ENCODE assay signal across 10 cellular contexts in genomic region chr7:21429786-21430574, GRCh38. TPM values are rescaled to one million over a fixed set of nuclear protein-coding genes. Genes with fewer than 3 reads are reported as not detected.
A peak's percentile ranks its signal among the peaks of the same experiment; 100 is the strongest.
DNase-seq lines count a peak whose midpoint lies in the region; ATAC-seq and TF ChIP-seq lines count a peak whose summit lies in the region.
"Had no signal": no experiment of that assay in that cellular context is flagged by ENCODE, and none has a peak within 500 bp of the region (broad histone marks: within the 10 kb centered on the region; RNA-seq: fewer than 3 reads in every experiment).

No MANE protein-coding gene starts in this region.

- no peak overlapping the region for H3K27ac ChIP-seq in CD8-positive, alpha-beta T cell (ENCODE audit: low read depth, low read length)
- no peak overlapping the region for H3K27ac ChIP-seq in HEK293 (ENCODE audit: extremely low read depth, low read depth, low read length)

- no peaks in the 10 kb centered on the region for H3K9me3 Mint-ChIP-seq in CD8-positive, alpha-beta T cell
- no peaks in the 10 kb centered on the region for H3K9me3 Mint-ChIP-seq in activated T-helper 2 cell treated with anti-CD3 and anti-CD28 coated beads, Interferon-gamma antibody, Interleukin-2, Interleukin-4, amounts not matched to agents 10 μg/mL and 5 μg/mL and 100 μg/mL, durations not matched to agents 14 hours and 24 hours and 36 hours
- no peaks in the 10 kb centered on the region for H3K9me3 Mint-ChIP-seq in natural killer cell treated with Interleukin-12 subunit alpha and Interleukin-12 subunit beta and Interleukin-15 and Interleukin-18, amount 100 ng/mL, for 72 hours

- H3K4me1 ChIP-seq in CD8-positive, alpha-beta T cell (ENCODE audit: insufficient read depth, low read length), result peaks cover 67% of the 10 kb centered on the region
- H3K4me1 ChIP-seq in HEK293 (ENCODE audit: control insufficient read depth, insufficient read depth, low read length), result no peaks in the 10 kb centered on the region

- peaks cover 73% of the 10 kb centered on the region for H3K4me1 Mint-ChIP-seq in CD8-positive, alpha-beta T cell (ENCODE audit: low read depth)
- peaks cover 58% of the 10 kb centered on the region for H3K4me1 Mint-ChIP-seq in activated T-helper 2 cell treated with anti-CD3 and anti-CD28 coated beads, Interferon-gamma antibody, Interleukin-2, Interleukin-4, amounts not matched to agents 10 μg/mL and 5 μg/mL and 100 μg/mL, durations not matched to agents 14 hours and 24 hours and 36 hours (ENCODE audit: low read depth)
- H3K4me1 Mint-ChIP-seq in natural killer cell treated with Interleukin-12 subunit alpha and Interleukin-12 subunit beta and Interleukin-15 and Interleukin-18, amount 100 ng/mL, for 72 hours (ENCODE audit: low read depth in 2 of 2), result peaks cover 44 to 57% of the 10 kb centered on the region in 2 donors

- no peaks in the 10 kb centered on the region for H3K27me3 Mint-ChIP-seq in CD8-positive, alpha-beta T cell (ENCODE audit: low read depth)
- H3K27me3 Mint-ChIP-seq in activated T-helper 2 cell treated with anti-CD3 and anti-CD28 coated beads, Interferon-gamma antibody, Interleukin-2, Interleukin-4, amounts not matched to agents 10 μg/mL and 5 μg/mL and 100 μg/mL, durations not matched to agents 14 hours and 24 hours and 36 hours (ENCODE audit: low read depth), result no peaks in the 10 kb centered on the region
- H3K27me3 Mint-ChIP-seq in natural killer cell treated with Interleukin-12 subunit alpha and Interleukin-12 subunit beta and Interleukin-15 and Interleukin-18, amount 100 ng/mL, for 72 hours, result no peaks in the 10 kb centered on the region

- H3K4me3 Mint-ChIP-seq in CD8-positive, alpha-beta T cell, result peak overlapping the region; percentile 96
- peak overlapping the region; percentile 100 for H3K4me3 Mint-ChIP-seq in activated T-helper 2 cell treated with anti-CD3 and anti-CD28 coated beads, Interferon-gamma antibody, Interleukin-2, Interleukin-4, amounts not matched to agents 10 μg/mL and 5 μg/mL and 100 μg/mL, durations not matched to agents 14 hours and 24 hours and 36 hours (ENCODE audit: low read depth)
- peak overlapping the region; percentile 100 for H3K4me3 Mint-ChIP-seq in natural killer cell treated with Interleukin-12 subunit alpha and Interleukin-12 subunit beta and Interleukin-15 and Interleukin-18, amount 100 ng/mL, for 72 hours

- H3K27ac Mint-ChIP-seq in CD8-positive, alpha-beta T cell, result no peak overlapping the region
- peak overlapping the region; percentile 23 for H3K27ac Mint-ChIP-seq in activated T-helper 2 cell treated with anti-CD3 and anti-CD28 coated beads, Interferon-gamma antibody, Interleukin-2, Interleukin-4, amounts not matched to agents 10 μg/mL and 5 μg/mL and 100 μg/mL, durations not matched to agents 14 hours and 24 hours and 36 hours
- peak overlapping the region; percentile 100 for H3K27ac Mint-ChIP-seq in natural killer cell treated with Interleukin-12 subunit alpha and Interleukin-12 subunit beta and Interleukin-15 and Interleukin-18, amount 100 ng/mL, for 72 hours

- peaks cover 6% of the 10 kb centered on the region for H3K36me3 ChIP-seq in CD8-positive, alpha-beta T cell (ENCODE audit: insufficient read depth, low read length)
- peaks cover 0 to 7% of the 10 kb centered on the region in 2 experiments; a peak in 1 of 3 replicates for H3K36me3 ChIP-seq in HEK293 (ENCODE audit: control insufficient read depth in 2 of 2, insufficient read depth in 1 of 2, low read length in 2 of 2)

- CTCF ChIA-PET in CD8-positive, alpha-beta T cell (lab: Charles Lee), result interaction anchor here (0.7 to 1.0 kb wide), 2 partner anchors 62 to 91 kb away, joined by 3 to 4 read pairs; no protein-coding TSS in a partner anchor
- CTCF ChIA-PET in HEK293 (lab: Yijun Ruan, JAX), result interaction anchor here (0.5 to 1.1 kb wide), 2 partner anchors 40 to 168 kb away, joined by 3 read pairs; no protein-coding TSS in a partner anchor

- peaks cover 44% of the 10 kb centered on the region for H3K36me3 Mint-ChIP-seq in CD8-positive, alpha-beta T cell
- peaks cover 53% of the 10 kb centered on the region for H3K36me3 Mint-ChIP-seq in activated T-helper 2 cell treated with anti-CD3 and anti-CD28 coated beads, Interferon-gamma antibody, Interleukin-2, Interleukin-4, amounts not matched to agents 10 μg/mL and 5 μg/mL and 100 μg/mL, durations not matched to agents 14 hours and 24 hours and 36 hours (ENCODE audit: low read depth)
- peaks cover 13% of the 10 kb centered on the region for H3K36me3 Mint-ChIP-seq in natural killer cell treated with Interleukin-12 subunit alpha and Interleukin-12 subunit beta and Interleukin-15 and Interleukin-18, amount 100 ng/mL, for 72 hours

- H3K9me3 ChIP-seq in CD8-positive, alpha-beta T cell (ENCODE audit: low read length), result no peaks in the 10 kb centered on the region
- no peaks in the 10 kb centered on the region for H3K9me3 ChIP-seq in HEK293 (ENCODE audit: control insufficient read depth, insufficient read depth, low read depth, low read length)

- POLR2A ChIA-PET in CD8-positive, alpha-beta T cell (lab: Charles Lee), result interaction anchor here (0.6 to 1.9 kb wide), 2 partner anchors 11 to 84 kb away, joined by 3 to 6 read pairs; no protein-coding TSS in a partner anchor
- POLR2A ChIA-PET in HEK293 (lab: Yijun Ruan, JAX), result interaction anchor here (1.3 kb wide), 1 partner anchor 338 kb away, joined by 3 read pairs; no protein-coding TSS in a partner anchor

- no peak for DNase-seq in CD8-positive, alpha-beta T cell
- DNase-seq in activated T-helper 2 cell treated with anti-CD3 and anti-CD28 coated beads, Interferon-gamma antibody, Interleukin-2, Interleukin-4, amounts not matched to agents 10 μg/mL and 5 μg/mL and 100 μg/mL, durations not matched to agents 14 hours and 24 hours and 36 hours (ENCODE audit: low spot score), result no peak
- no peak for DNase-seq in natural killer cell treated with Interleukin-12 subunit alpha and Interleukin-12 subunit beta and Interleukin-15 and Interleukin-18, amount 100 ng/mL, for 72 hours (ENCODE audit: low spot score)
- DNase-seq in NOMO-1 treated with DMSO at 0.1 percent for 48 hours (lab: John Stamatoyannopoulos, UW; ENCODE audit: unreplicated experiment), result no peak
- no peak for DNase-seq in DMS79 (lab: John Stamatoyannopoulos, UW)
- DNase-seq: DMS153 had no signal

- H3K27me3 ChIP-seq in CD8-positive, alpha-beta T cell (ENCODE audit: insufficient read depth, low read length), result no peaks in the 10 kb centered on the region

- intact Hi-C loops in CD8-positive, alpha-beta T cell (cut with DNase I, micrococcal nuclease), result loop anchor here (2.0 to 10.0 kb wide), 10 partner anchors 73 to 1752 kb away; partner anchors contain the start of genes CDCA7L (in 1 of the 2), KLHL7 (in 1 of the 2), NUP42 (in 1 of the 2) and POLR1F (in 1 of the 2)
- intact Hi-C loops in activated T-helper 2 cell treated with anti-CD3 and anti-CD28 coated beads, Interferon-gamma antibody, Interleukin-2, Interleukin-4, amounts not matched to agents 10 μg/mL and 5 μg/mL and 100 μg/mL, durations not matched to agents 14 hours and 24 hours and 36 hours (cut with micrococcal nuclease), result loop anchor here (5.0 kb wide), 3 partner anchors 48 to 517 kb away; partner anchors contain the start of gene CDCA7L

- no peak for TF ChIP-seq CTCF in CD8-positive, alpha-beta T cell (IDR thresholded peaks at IDR 0.05)
- TF ChIP-seq CTCF in HEK293 (tag by site-specific recombination; IDR thresholded peaks at IDR 0.05), result no peak

- H3K4me3 ChIP-seq in CD8-positive, alpha-beta T cell (ENCODE audit: low read depth, low read length), result peak overlapping the region; percentile 72
- H3K4me3 ChIP-seq in HEK293 (ENCODE audit: low read depth, low read length), result no peak overlapping the region

- ATAC-seq in CD8-positive, alpha-beta T cell, result no peak
- no peak for ATAC-seq in natural killer cell treated with Interleukin-12 subunit alpha and Interleukin-12 subunit beta and Interleukin-15 and Interleukin-18, amount 100 ng/mL, for 72 hours
- ATAC-seq in GM19467 (IDR thresholded peaks at IDR 0.05; ENCODE audit: unreplicated experiment), result no peak
- no peak for ATAC-seq in HG03039 (IDR thresholded peaks at IDR 0.05; ENCODE audit: unreplicated experiment)
- ATAC-seq: esophagus mucosa had no signal

TF ChIP-seq in HEK293, 187 proteins besides CTCF, POLR2A, EP300 and RAD21:
- TF ChIP-seq ZNF600 (tag by site-specific recombination; IDR thresholded peaks at IDR 0.05), result peak; percentile 70
- TF ChIP-seq ZBTB17 (tag by site-specific recombination; IDR thresholded peaks at IDR 0.05), result peak; percentile 82
- no peak for TF ChIP-seq ZNF48 (tag by site-specific recombination; IDR thresholded peaks at IDR 0.05)
- TF ChIP-seq ZNF658 (tag by site-specific recombination; IDR thresholded peaks at IDR 0.05), result no peak
- 0 out of 2 replicates have a peak, but pooled peaks have one; percentile 23 for TF ChIP-seq ZNF335 (tag by site-specific recombination; conservative IDR thresholded peaks at IDR 0.05)
- TF ChIP-seq ZBTB8A (tag by site-specific recombination; IDR thresholded peaks at IDR 0.05), result no peak
- peak; percentile 64 for TF ChIP-seq ZNF341 (tag by site-specific recombination; IDR thresholded peaks at IDR 0.05; ENCODE audit: low read depth)
- TF ChIP-seq OSR2 (tag by site-specific recombination; IDR thresholded peaks at IDR 0.05), result peak; percentile 53
- peak; percentile 77; the same call in 1 of the 2 replicates for TF ChIP-seq SCRT2 (tag by site-specific recombination; IDR thresholded peaks at IDR 0.05)
- no peak for TF ChIP-seq ZNF2 (tag by site-specific recombination; IDR thresholded peaks at IDR 0.05)
- TF ChIP-seq SP2 (tag by site-specific recombination; IDR thresholded peaks at IDR 0.05), result peak; percentile 29; the same call in 1 of the 2 replicates

RNA-seq across cellular contexts. Expression of gene SP4, which starts 2.1 kb away (rescaled TPM):
- total RNA-seq in CD8-positive, alpha-beta T cell, result 10 to 100 TPM; 36.0 to 40.2 TPM
- total RNA-seq in activated T-helper 2 cell treated with anti-CD3 and anti-CD28 coated beads, Interferon-gamma antibody, Interleukin-2, Interleukin-4, amounts not matched to agents 10 μg/mL and 5 μg/mL and 100 μg/mL, durations not matched to agents 14 hours and 24 hours and 36 hours, result 17.9 and 19.2 TPM in 2 replicates
- total RNA-seq in natural killer cell treated with Interleukin-12 subunit alpha and Interleukin-12 subunit beta and Interleukin-15 and Interleukin-18, amount 100 ng/mL, for 72 hours, result 10 to 100 TPM; 19.9 to 22.6 TPM
